In genomic region chr17:48290378-48290777, GRCh38 we compare ENCODE assay signal across 21 cellular contexts.
"Had no signal": no experiment of that assay in that cellular context is flagged by ENCODE, and none has a peak within 500 bp of the region (broad histone marks: within the 10 kb centered on the region; RNA-seq: fewer than 3 reads in every experiment).

No MANE protein-coding gene starts in this region.

- H3K4me1 ChIP-seq: ascending aorta, colonic mucosa, gastroesophageal sphincter, stomach, vagina had no signal

- ATAC-seq: esophagus mucosa; gastroesophageal sphincter; heart left ventricle; sciatic nerve; stimulated activated effector memory CD8-positive, alpha-beta T cell treated with anti-CD3 and anti-CD28 coated beads, Interleukin-12 subunit alpha, Interleukin-12 subunit beta, amount 100 ng/mL, for 72 hours had no signal

- H3K27me3 ChIP-seq: colonic mucosa, vagina had no signal

- H3K27me3 Mint-ChIP-seq: activated CD4-positive, alpha-beta T cell treated with anti-CD3 and anti-CD28 coated beads, Interleukin-2, amount 10 ng/mL, durations not matched to agents 7 days and 5 days; activated naive CD4-positive, alpha-beta T cell treated with anti-CD3 and anti-CD28 coated beads, Interleukin-2, amount 50 U/mL, for 24 hours; central memory CD8-positive, alpha-beta T cell had no signal

- H3K4me3 ChIP-seq: ascending aorta, colonic mucosa, gastroesophageal sphincter, heart left ventricle, smooth muscle cell, stomach, vagina had no signal

- H3K36me3 ChIP-seq: ascending aorta, colonic mucosa, gastroesophageal sphincter, heart left ventricle, stomach, vagina had no signal

- H3K27ac ChIP-seq: ascending aorta, colonic mucosa, gastroesophageal sphincter, heart left ventricle, stomach, vagina had no signal

- H3K9me3 Mint-ChIP-seq: activated CD4-positive, alpha-beta T cell treated with anti-CD3 and anti-CD28 coated beads, Interleukin-2, amount 10 ng/mL, durations not matched to agents 7 days and 5 days; activated naive CD4-positive, alpha-beta T cell treated with anti-CD3 and anti-CD28 coated beads, Interleukin-2, amount 50 U/mL, for 24 hours; central memory CD8-positive, alpha-beta T cell; nephron; stimulated activated effector memory CD8-positive, alpha-beta T cell treated with anti-CD3 and anti-CD28 coated beads, Interleukin-12 subunit alpha, Interleukin-12 subunit beta, amount 100 ng/mL, for 72 hours had no signal

- H3K9me3 ChIP-seq: ascending aorta, colonic mucosa, gastroesophageal sphincter, heart left ventricle, stomach, vagina had no signal

- H3K4me3 Mint-ChIP-seq: activated CD4-positive, alpha-beta T cell treated with anti-CD3 and anti-CD28 coated beads, Interleukin-2, amount 10 ng/mL, durations not matched to agents 7 days and 5 days; activated naive CD4-positive, alpha-beta T cell treated with anti-CD3 and anti-CD28 coated beads, Interleukin-2, amount 50 U/mL, for 24 hours; central memory CD8-positive, alpha-beta T cell; nephron; stimulated activated effector memory CD8-positive, alpha-beta T cell treated with anti-CD3 and anti-CD28 coated beads, Interleukin-12 subunit alpha, Interleukin-12 subunit beta, amount 100 ng/mL, for 72 hours had no signal

- H3K27ac Mint-ChIP-seq: activated CD4-positive, alpha-beta T cell treated with anti-CD3 and anti-CD28 coated beads, Interleukin-2, amount 10 ng/mL, durations not matched to agents 7 days and 5 days; activated naive CD4-positive, alpha-beta T cell treated with anti-CD3 and anti-CD28 coated beads, Interleukin-2, amount 50 U/mL, for 24 hours; nephron; stimulated activated effector memory CD8-positive, alpha-beta T cell treated with anti-CD3 and anti-CD28 coated beads, Interleukin-12 subunit alpha, Interleukin-12 subunit beta, amount 100 ng/mL, for 72 hours had no signal

- DNase-seq: activated CD4-positive, alpha-beta T cell treated with anti-CD3 and anti-CD28 coated beads, Interleukin-2, amount 10 ng/mL, durations not matched to agents 7 days and 5 days; activated CD8-positive, alpha-beta memory T cell treated with anti-CD3 and anti-CD28 coated beads, Interleukin-2, amount 50 U/mL, for 48 hours; activated effector memory CD4-positive, alpha-beta T cell treated with Interleukin-2 at 50 U/mL for 16 hours; activated T-cell treated with anti-CD3 and anti-CD28 coated beads, Interleukin-2, amount 50 U/mL, for 48 hours; colonic mucosa; heart left ventricle; mesenchymal stem cell; nucleus accumbens; stimulated activated CD4-positive, alpha-beta T cell treated with anti-CD3 and anti-CD28 coated beads, Interleukin-4, amount 100 ng/mL, for 24 hours; stomach; trophoblast cell had no signal
